In the genomic region with DNA sequence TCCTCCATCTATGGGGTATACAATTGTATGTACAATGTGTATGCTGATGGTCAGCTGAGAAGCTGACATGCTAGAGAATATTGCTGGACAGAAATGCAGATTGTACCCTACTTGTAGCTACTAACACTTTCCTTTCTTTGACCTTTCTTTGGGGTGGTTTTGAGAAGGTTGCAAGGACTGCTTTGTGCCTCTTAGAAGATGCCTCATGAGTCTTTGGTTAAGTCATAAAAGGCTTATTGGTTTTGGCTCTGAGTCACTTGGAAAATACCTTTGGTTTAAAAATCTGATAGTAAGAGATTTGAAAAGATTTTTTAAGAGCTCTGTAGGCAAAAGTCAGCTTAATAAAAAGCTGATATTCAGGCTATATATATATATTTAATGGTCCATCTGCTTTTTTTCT, we compare ENCODE assay signal across 13 cellular contexts.
DNase-seq lines count a peak whose midpoint lies in the region; ATAC-seq and TF ChIP-seq lines count a peak whose summit lies in the region.
"Had no signal": no experiment of that assay in that cellular context is flagged by ENCODE, and none has a peak within 500 bp of the region (broad histone marks: within the 10 kb centered on the region; RNA-seq: fewer than 3 reads in every experiment).

No MANE protein-coding gene starts in this region.

- no peaks in the 10 kb centered on the region for H3K9me2 ChIP-seq in hepatocyte (replicated peaks; ENCODE audit: insufficient read depth)

- peak; percentile 67 for ATAC-seq in GM19025 (IDR thresholded peaks at IDR 0.05; ENCODE audit: low read depth, unreplicated experiment)
- peak; percentile 90 for ATAC-seq in HG02870 (IDR thresholded peaks at IDR 0.05; ENCODE audit: unreplicated experiment)
- no peak for ATAC-seq in T-cell (replicated peaks in 1 of 4)

- no peaks in the 10 kb centered on the region for H3K36me3 ChIP-seq in hepatocyte (replicated peaks; ENCODE audit: insufficient read depth, low read depth)
- H3K36me3 ChIP-seq: upper lobe of left lung had no signal

- peaks cover 29% of the 10 kb centered on the region for H3K4me1 Mint-ChIP-seq in activated naive CD8-positive, alpha-beta T cell treated with anti-CD3 and anti-CD28 coated beads for 36 hours
- peaks cover 0 to 2% (median 0%) of the 10 kb centered on the region in 3 donors for H3K4me1 Mint-ChIP-seq in T-cell
- H3K4me1 Mint-ChIP-seq: CD8-positive, alpha-beta memory T cell had no signal

- peak overlapping the region; percentile 80 for H3K27ac Mint-ChIP-seq in activated naive CD8-positive, alpha-beta T cell treated with anti-CD3 and anti-CD28 coated beads for 36 hours
- no peak overlapping the region for H3K27ac Mint-ChIP-seq in T-cell
- H3K27ac Mint-ChIP-seq: CD8-positive, alpha-beta memory T cell had no signal

- no peaks in the 10 kb centered on the region for H3K27me3 ChIP-seq in hepatocyte
- H3K27me3 ChIP-seq: upper lobe of left lung had no signal

- H3K36me3 Mint-ChIP-seq in activated naive CD8-positive, alpha-beta T cell treated with anti-CD3 and anti-CD28 coated beads for 36 hours: peaks cover 13% of the 10 kb centered on the region
- peaks cover 24% of the 10 kb centered on the region for H3K36me3 Mint-ChIP-seq in T-cell

- TF ChIP-seq CTCF in GM10248 (IDR thresholded peaks at IDR 0.05; ENCODE audit: control extremely low read depth, extremely low read depth, low read depth, missing control alignments) (no peak), hepatocyte (IDR thresholded peaks at IDR 0.05; ENCODE audit: poor library complexity) (no peak)

- no peaks in the 10 kb centered on the region for H3K27me3 Mint-ChIP-seq in activated naive CD8-positive, alpha-beta T cell treated with anti-CD3 and anti-CD28 coated beads for 36 hours
- H3K27me3 Mint-ChIP-seq in T-cell: no peaks in the 10 kb centered on the region
- H3K27me3 Mint-ChIP-seq: CD8-positive, alpha-beta memory T cell had no signal

- no peaks in the 10 kb centered on the region for H4K20me1 ChIP-seq in hepatocyte (ENCODE audit: insufficient read depth, poor library complexity, severe bottlenecking)

- no peaks in the 10 kb centered on the region for H3K9me3 Mint-ChIP-seq in activated naive CD8-positive, alpha-beta T cell treated with anti-CD3 and anti-CD28 coated beads for 36 hours
- no peaks in the 10 kb centered on the region for H3K9me3 Mint-ChIP-seq in T-cell
- H3K9me3 Mint-ChIP-seq: CD8-positive, alpha-beta memory T cell had no signal

- no peak overlapping the region for H3K4me2 ChIP-seq in hepatocyte

- no peaks in the 10 kb centered on the region for H3K9me3 ChIP-seq in hepatocyte (ENCODE audit: low read depth)
- H3K9me3 ChIP-seq: upper lobe of left lung had no signal

- DNase-seq in GM10248 (ENCODE audit: extremely low spot score) (peak; percentile 26), T-cell (no peak), retina (no peak), hepatocyte (ENCODE audit: low spot score) (no peak)
- DNase-seq in activated naive CD8-positive, alpha-beta T cell treated with anti-CD3 and anti-CD28 coated beads for 36 hours: no peak
- no peak for DNase-seq in stimulated activated naive CD4-positive, alpha-beta T cell treated with Interleukin-2 at 50 U/mL for 16 hours (lab: John Stamatoyannopoulos, UW)
- DNase-seq: CD8-positive, alpha-beta memory T cell; MM.1S; NCI-H526 treated with DMSO at 0.1 percent for 48 hours; upper lobe of left lung had no signal

- H3K27ac ChIP-seq in hepatocyte: no peak overlapping the region
- H3K27ac ChIP-seq: coronary artery, upper lobe of left lung had no signal

- no peak overlapping the region for H3K4me3 ChIP-seq in hepatocyte
- H3K4me3 ChIP-seq: coronary artery, upper lobe of left lung had no signal

- H3K4me1 ChIP-seq in hepatocyte (ENCODE audit: insufficient read depth): no peaks in the 10 kb centered on the region
- H3K4me1 ChIP-seq: upper lobe of left lung had no signal

- H3K79me2 ChIP-seq in hepatocyte: no peaks in the 10 kb centered on the region

- POLR2A ChIA-PET in GM10248 (lab: Yijun Ruan, JAX) (interaction anchor here (0.7 kb wide), 1 partner anchor 633 kb away, joined by 3 read pairs; no protein-coding TSS in a partner anchor), T-cell (lab: Charles Lee) (no interaction called here)

- CTCF ChIA-PET in GM10248 (lab: Yijun Ruan, JAX): interaction anchor here (1.0 to 1.1 kb wide), 2 partner anchors 8 to 564 kb away, joined by 4 to 6 read pairs; no protein-coding TSS in a partner anchor
- CTCF ChIA-PET in T-cell (lab: Charles Lee): no interaction called here

- no peak overlapping the region for H2AFZ ChIP-seq in hepatocyte

- H3K4me3 Mint-ChIP-seq in activated naive CD8-positive, alpha-beta T cell treated with anti-CD3 and anti-CD28 coated beads for 36 hours: no peak overlapping the region
- H3K4me3 Mint-ChIP-seq in T-cell: no peak overlapping the region
- H3K4me3 Mint-ChIP-seq: CD8-positive, alpha-beta memory T cell had no signal

Comparison
In these comparisons a context has a peak if more than half of its experiments do, and no peak if none do; other contexts are left out.
1. ATAC-seq: peak in GM19025 (single experiment) and HG02870 (single experiment); none in T-cell (0 of 4).